ENCODE assay signal across 1 cellular context in the genomic region with DNA sequence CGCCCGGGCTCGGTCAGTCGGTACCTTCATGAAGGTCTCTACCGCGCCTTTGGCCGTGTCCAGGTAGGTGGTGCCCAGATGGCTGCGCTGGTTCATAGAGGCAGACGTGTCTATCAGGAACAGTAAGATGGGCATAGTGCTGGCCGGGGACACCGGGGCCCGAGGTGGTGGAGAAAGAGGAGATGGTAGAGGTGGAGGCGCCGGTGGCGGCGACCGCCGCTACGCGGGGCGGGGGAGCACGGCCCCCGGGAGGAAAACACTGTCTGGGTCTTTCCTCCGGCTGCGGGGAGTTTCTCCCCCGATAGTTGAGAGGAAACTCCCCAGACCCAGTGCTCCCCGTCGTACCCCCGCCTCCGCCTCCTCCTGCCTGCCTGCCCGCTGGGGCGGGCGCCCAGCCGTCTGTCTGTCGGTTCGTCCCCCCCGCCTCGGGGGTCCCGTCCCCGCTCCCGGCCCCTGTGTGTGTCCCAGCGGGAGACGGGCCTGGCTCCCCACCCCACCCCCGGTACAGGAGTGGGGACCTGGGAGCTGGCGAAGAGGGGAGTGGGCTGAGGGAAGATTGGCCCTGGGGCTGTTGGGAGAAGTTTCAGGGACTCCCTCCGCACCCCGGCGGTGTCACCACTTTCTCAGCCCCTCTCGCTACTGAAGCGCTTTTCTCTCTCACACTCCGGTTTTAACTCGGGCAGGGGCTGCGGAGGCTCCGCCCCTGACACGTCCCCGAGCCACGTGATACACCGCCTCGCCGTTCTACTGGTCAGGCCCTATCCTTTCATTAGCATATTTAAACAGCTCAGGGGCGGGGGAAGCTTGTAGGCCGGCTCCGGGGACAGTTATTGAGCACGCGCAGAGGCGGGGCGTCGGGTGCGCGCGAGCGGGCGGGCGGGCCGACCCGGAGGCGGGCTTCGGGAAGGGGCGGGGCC.
A peak's percentile ranks its signal among the peaks of the same experiment; 100 is the strongest.
TF ChIP-seq lines count a peak whose summit lies in the region.

A gene with protein sequence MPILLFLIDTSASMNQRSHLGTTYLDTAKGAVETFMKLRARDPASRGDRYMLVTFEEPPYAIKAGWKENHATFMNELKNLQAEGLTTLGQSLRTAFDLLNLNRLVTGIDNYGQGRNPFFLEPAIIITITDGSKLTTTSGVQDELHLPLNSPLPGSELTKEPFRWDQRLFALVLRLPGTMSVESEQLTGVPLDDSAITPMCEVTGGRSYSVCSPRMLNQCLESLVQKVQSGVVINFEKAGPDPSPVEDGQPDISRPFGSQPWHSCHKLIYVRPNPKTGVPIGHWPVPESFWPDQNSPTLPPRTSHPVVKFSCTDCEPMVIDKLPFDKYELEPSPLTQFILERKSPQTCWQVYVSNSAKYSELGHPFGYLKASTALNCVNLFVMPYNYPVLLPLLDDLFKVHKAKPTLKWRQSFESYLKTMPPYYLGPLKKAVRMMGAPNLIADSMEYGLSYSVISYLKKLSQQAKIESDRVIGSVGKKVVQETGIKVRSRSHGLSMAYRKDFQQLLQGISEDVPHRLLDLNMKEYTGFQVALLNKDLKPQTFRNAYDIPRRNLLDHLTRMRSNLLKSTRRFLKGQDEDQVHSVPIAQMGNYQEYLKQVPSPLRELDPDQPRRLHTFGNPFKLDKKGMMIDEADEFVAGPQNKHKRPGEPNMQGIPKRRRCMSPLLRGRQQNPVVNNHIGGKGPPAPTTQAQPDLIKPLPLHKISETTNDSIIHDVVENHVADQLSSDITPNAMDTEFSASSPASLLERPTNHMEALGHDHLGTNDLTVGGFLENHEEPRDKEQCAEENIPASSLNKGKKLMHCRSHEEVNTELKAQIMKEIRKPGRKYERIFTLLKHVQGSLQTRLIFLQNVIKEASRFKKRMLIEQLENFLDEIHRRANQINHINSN (minus strand): TSS at position 646 of the 917 bp plus-strand sequence. CDS start 511 bp downstream, at position 135.

TF ChIP-seq in HEK293, 187 proteins besides CTCF, POLR2A, EP300 and RAD21 (continued from another document and continues in another):
- TF ChIP-seq, protein P1, sequence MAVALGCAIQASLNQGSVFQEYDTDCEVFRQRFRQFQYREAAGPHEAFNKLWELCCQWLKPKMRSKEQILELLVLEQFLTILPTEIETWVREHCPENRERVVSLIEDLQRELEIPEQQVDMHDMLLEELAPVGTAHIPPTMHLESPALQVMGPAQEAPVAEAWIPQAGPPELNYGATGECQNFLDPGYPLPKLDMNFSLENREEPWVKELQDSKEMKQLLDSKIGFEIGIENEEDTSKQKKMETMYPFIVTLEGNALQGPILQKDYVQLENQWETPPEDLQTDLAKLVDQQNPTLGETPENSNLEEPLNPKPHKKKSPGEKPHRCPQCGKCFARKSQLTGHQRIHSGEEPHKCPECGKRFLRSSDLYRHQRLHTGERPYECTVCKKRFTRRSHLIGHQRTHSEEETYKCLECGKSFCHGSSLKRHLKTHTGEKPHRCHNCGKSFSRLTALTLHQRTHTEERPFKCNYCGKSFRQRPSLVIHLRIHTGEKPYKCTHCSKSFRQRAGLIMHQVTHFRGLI (tag by site-specific recombination; IDR thresholded peaks at IDR 0.05), result peak; percentile 61; the same call in 1 of the 2 replicates
- 0 out of 2 replicates have a peak, but pooled peaks have one; percentile 45 for TF ChIP-seq ZBTB17 (tag by site-specific recombination; IDR thresholded peaks at IDR 0.05)
- TF ChIP-seq ZNF624 (tag by site-specific recombination; IDR thresholded peaks at IDR 0.05), result peak; percentile 86; the same call in 1 of the 2 replicates
- peak; percentile 29; the same call in 1 of the 2 replicates for TF ChIP-seq KLF10 (tag by site-specific recombination; IDR thresholded peaks at IDR 0.05)
- TF ChIP-seq ZSCAN23 (tag by site-specific recombination; IDR thresholded peaks at IDR 0.05), result 0 out of 2 replicates have a peak, but pooled peaks have one; percentile 60
- TF ChIP-seq GLIS1 (tag by site-specific recombination; IDR thresholded peaks at IDR 0.05), result peak; percentile 39; the same call in 1 of the 2 replicates
- TF ChIP-seq ZNF324 (tag by site-specific recombination; IDR thresholded peaks at IDR 0.05), result peak; percentile 79
- TF ChIP-seq ZNF654 (tag by site-specific recombination; IDR thresholded peaks at IDR 0.05; ENCODE audit: low read depth), result no peak
- TF ChIP-seq ZFP37 (tag by site-specific recombination; IDR thresholded peaks at IDR 0.05), result peak; percentile 88
- TF ChIP-seq, protein P2, sequence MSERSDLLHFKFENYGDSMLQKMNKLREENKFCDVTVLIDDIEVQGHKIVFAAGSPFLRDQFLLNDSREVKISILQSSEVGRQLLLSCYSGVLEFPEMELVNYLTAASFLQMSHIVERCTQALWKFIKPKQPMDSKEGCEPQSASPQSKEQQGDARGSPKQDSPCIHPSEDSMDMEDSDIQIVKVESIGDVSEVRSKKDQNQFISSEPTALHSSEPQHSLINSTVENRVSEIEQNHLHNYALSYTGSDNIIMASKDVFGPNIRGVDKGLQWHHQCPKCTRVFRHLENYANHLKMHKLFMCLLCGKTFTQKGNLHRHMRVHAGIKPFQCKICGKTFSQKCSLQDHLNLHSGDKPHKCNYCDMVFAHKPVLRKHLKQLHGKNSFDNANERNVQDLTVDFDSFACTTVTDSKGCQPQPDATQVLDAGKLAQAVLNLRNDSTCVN (tag by site-specific recombination; optimal IDR thresholded peaks at IDR 0.05), result peak; percentile 67
- TF ChIP-seq, protein P3, sequence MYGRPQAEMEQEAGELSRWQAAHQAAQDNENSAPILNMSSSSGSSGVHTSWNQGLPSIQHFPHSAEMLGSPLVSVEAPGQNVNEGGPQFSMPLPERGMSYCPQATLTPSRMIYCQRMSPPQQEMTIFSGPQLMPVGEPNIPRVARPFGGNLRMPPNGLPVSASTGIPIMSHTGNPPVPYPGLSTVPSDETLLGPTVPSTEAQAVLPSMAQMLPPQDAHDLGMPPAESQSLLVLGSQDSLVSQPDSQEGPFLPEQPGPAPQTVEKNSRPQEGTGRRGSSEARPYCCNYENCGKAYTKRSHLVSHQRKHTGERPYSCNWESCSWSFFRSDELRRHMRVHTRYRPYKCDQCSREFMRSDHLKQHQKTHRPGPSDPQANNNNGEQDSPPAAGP (tag by site-specific recombination; IDR thresholded peaks at IDR 0.05), result peak; percentile 71
- TF ChIP-seq KLF16 (tag by site-specific recombination; IDR thresholded peaks at IDR 0.05), result peak; percentile 68; the same call in 1 of the 2 replicates
- no peak for TF ChIP-seq ZNF214 (tag by site-specific recombination; IDR thresholded peaks at IDR 0.05; ENCODE audit: borderline replicate concordance)
- no peak for TF ChIP-seq ZNF544 (tag by site-specific recombination; IDR thresholded peaks at IDR 0.05)
- TF ChIP-seq ZNF335 (tag by site-specific recombination; conservative IDR thresholded peaks at IDR 0.05), result peak; percentile 85
- no peak for TF ChIP-seq ZNF768 (tag by site-specific recombination; IDR thresholded peaks at IDR 0.05)
- no peak for TF ChIP-seq ZNF302 (tag by site-specific recombination; IDR thresholded peaks at IDR 0.05; ENCODE audit: low read depth)
- TF ChIP-seq ZBTB48 (tag by site-specific recombination; IDR thresholded peaks at IDR 0.05), result peak; percentile 66
- TF ChIP-seq, protein P4, sequence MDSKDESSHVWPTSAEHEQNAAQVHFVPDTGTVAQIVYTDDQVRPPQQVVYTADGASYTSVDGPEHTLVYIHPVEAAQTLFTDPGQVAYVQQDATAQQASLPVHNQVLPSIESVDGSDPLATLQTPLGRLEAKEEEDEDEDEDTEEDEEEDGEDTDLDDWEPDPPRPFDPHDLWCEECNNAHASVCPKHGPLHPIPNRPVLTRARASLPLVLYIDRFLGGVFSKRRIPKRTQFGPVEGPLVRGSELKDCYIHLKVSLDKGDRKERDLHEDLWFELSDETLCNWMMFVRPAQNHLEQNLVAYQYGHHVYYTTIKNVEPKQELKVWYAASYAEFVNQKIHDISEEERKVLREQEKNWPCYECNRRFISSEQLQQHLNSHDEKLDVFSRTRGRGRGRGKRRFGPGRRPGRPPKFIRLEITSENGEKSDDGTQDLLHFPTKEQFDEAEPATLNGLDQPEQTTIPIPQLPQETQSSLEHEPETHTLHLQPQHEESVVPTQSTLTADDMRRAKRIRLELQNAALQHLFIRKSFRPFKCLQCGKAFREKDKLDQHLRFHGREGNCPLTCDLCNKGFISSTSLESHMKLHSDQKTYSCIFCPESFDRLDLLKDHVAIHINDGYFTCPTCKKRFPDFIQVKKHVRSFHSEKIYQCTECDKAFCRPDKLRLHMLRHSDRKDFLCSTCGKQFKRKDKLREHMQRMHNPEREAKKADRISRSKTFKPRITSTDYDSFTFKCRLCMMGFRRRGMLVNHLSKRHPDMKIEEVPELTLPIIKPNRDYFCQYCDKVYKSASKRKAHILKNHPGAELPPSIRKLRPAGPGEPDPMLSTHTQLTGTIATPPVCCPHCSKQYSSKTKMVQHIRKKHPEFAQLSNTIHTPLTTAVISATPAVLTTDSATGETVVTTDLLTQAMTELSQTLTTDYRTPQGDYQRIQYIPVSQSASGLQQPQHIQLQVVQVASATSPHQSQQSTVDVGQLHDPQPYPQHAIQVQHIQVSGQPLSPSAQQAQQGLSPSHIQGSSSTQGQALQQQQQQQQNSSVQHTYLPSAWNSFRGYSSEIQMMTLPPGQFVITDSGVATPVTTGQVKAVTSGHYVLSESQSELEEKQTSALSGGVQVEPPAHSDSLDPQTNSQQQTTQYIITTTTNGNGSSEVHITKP (tag by site-specific recombination; IDR thresholded peaks at IDR 0.05), result peak; percentile 64
- 0 out of 2 replicates have a peak, but pooled peaks have one; percentile 26 for TF ChIP-seq ZNF610 (tag by site-specific recombination; IDR thresholded peaks at IDR 0.05; ENCODE audit: borderline replicate concordance)
- peak; percentile 67 for TF ChIP-seq ZNF366 (tag by site-specific recombination; conservative IDR thresholded peaks at IDR 0.05)
- TF ChIP-seq, protein P5, sequence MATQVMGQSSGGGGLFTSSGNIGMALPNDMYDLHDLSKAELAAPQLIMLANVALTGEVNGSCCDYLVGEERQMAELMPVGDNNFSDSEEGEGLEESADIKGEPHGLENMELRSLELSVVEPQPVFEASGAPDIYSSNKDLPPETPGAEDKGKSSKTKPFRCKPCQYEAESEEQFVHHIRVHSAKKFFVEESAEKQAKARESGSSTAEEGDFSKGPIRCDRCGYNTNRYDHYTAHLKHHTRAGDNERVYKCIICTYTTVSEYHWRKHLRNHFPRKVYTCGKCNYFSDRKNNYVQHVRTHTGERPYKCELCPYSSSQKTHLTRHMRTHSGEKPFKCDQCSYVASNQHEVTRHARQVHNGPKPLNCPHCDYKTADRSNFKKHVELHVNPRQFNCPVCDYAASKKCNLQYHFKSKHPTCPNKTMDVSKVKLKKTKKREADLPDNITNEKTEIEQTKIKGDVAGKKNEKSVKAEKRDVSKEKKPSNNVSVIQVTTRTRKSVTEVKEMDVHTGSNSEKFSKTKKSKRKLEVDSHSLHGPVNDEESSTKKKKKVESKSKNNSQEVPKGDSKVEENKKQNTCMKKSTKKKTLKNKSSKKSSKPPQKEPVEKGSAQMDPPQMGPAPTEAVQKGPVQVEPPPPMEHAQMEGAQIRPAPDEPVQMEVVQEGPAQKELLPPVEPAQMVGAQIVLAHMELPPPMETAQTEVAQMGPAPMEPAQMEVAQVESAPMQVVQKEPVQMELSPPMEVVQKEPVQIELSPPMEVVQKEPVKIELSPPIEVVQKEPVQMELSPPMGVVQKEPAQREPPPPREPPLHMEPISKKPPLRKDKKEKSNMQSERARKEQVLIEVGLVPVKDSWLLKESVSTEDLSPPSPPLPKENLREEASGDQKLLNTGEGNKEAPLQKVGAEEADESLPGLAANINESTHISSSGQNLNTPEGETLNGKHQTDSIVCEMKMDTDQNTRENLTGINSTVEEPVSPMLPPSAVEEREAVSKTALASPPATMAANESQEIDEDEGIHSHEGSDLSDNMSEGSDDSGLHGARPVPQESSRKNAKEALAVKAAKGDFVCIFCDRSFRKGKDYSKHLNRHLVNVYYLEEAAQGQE (tag by site-specific recombination; IDR thresholded peaks at IDR 0.05), result peak; percentile 56
- no peak for TF ChIP-seq ZNF521 (tag by site-specific recombination; IDR thresholded peaks at IDR 0.05)
- TF ChIP-seq, protein P6, sequence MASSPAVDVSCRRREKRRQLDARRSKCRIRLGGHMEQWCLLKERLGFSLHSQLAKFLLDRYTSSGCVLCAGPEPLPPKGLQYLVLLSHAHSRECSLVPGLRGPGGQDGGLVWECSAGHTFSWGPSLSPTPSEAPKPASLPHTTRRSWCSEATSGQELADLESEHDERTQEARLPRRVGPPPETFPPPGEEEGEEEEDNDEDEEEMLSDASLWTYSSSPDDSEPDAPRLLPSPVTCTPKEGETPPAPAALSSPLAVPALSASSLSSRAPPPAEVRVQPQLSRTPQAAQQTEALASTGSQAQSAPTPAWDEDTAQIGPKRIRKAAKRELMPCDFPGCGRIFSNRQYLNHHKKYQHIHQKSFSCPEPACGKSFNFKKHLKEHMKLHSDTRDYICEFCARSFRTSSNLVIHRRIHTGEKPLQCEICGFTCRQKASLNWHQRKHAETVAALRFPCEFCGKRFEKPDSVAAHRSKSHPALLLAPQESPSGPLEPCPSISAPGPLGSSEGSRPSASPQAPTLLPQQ (tag by site-specific recombination; IDR thresholded peaks at IDR 0.05), result no peak
- peak; percentile 55 for TF ChIP-seq ZBTB8A (tag by site-specific recombination; IDR thresholded peaks at IDR 0.05)
- TF ChIP-seq ZNF394 (tag by site-specific recombination; IDR thresholded peaks at IDR 0.05; ENCODE audit: borderline replicate concordance), result peak; percentile 75
- TF ChIP-seq ZNF701 (tag by site-specific recombination; IDR thresholded peaks at IDR 0.05), result no peak
- peak; percentile 92 for TF ChIP-seq ZXDB (tag by site-specific recombination; IDR thresholded peaks at IDR 0.05)
- 0 out of 2 replicates have a peak, but pooled peaks have one; percentile 40 for TF ChIP-seq YY2 (tag by site-specific recombination; IDR thresholded peaks at IDR 0.05)
- TF ChIP-seq, protein P7, sequence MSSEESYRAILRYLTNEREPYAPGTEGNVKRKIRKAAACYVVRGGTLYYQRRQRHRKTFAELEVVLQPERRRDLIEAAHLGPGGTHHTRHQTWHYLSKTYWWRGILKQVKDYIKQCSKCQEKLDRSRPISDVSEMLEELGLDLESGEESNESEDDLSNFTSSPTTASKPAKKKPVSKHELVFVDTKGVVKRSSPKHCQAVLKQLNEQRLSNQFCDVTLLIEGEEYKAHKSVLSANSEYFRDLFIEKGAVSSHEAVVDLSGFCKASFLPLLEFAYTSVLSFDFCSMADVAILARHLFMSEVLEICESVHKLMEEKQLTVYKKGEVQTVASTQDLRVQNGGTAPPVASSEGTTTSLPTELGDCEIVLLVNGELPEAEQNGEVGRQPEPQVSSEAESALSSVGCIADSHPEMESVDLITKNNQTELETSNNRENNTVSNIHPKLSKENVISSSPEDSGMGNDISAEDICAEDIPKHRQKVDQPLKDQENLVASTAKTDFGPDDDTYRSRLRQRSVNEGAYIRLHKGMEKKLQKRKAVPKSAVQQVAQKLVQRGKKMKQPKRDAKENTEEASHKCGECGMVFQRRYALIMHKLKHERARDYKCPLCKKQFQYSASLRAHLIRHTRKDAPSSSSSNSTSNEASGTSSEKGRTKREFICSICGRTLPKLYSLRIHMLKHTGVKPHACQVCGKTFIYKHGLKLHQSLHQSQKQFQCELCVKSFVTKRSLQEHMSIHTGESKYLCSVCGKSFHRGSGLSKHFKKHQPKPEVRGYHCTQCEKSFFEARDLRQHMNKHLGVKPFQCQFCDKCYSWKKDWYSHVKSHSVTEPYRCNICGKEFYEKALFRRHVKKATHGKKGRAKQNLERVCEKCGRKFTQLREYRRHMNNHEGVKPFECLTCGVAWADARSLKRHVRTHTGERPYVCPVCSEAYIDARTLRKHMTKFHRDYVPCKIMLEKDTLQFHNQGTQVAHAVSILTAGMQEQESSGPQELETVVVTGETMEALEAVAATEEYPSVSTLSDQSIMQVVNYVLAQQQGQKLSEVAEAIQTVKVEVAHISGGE (tag by site-specific recombination; conservative IDR thresholded peaks at IDR 0.05; ENCODE audit: low read depth), result peak; percentile 91
